ENCODE assay signal across 17 cellular contexts in the genomic region with DNA sequence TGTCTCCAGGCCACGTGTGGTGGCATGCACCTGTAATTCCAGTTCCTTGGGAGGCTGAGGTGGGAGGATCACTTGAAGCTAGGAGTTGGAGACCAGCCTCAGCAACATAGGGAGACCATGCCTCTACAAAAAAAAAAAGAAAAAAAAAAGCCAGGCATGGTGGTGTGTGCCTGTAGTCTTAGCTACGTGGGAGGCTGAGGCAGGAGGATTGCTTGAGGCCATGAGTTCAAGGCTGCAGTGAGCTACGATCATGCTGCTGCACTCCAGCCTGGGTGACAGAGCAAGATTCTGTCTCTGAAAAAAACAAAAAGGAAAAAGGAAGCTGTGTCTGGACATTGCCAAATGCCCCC.
DNase-seq lines count a peak whose midpoint lies in the region; TF ChIP-seq lines count a peak whose summit lies in the region.
"Had no signal": no experiment of that assay in that cellular context is flagged by ENCODE, and none has a peak within 500 bp of the region (broad histone marks: within the 10 kb centered on the region; RNA-seq: fewer than 3 reads in every experiment).

No MANE protein-coding gene starts in this region.

- H3K27ac ChIP-seq in RWPE1 (peak overlapping the region; percentile 44), liver (ENCODE audit: low read depth in 1 of 2, low read length in 2 of 2) (peak overlapping the region; percentile 83 to 86)
- H3K27ac ChIP-seq: C4-2B had no signal

- H3K4me3 ChIP-seq in liver (ENCODE audit: low read depth in 1 of 3, low read length in 3 of 3), result no peak overlapping the region

- TF ChIP-seq CTCF in RWPE1 (conservative IDR thresholded peaks at IDR 0.05; ENCODE audit: low read depth) (no peak), liver (IDR thresholded peaks at IDR 0.05; ENCODE audit: low read depth, low read length, missing input control) (no peak), GM13977 (IDR thresholded peaks at IDR 0.05; ENCODE audit: extremely low read depth, insufficient read depth, missing control alignments) (no peak)

- POLR2A ChIA-PET in RWPE1 (lab: Yijun Ruan, JAX; ENCODE audit: low non-redundant PET), result interaction anchor here (0.6 kb wide), 1 partner anchor 100 kb away, joined by 4 read pairs; no protein-coding TSS in a partner anchor

- TF ChIP-seq RAD21 in liver (IDR thresholded peaks at IDR 0.05), result no peak

- H3K9ac ChIP-seq in liver (ENCODE audit: low read depth in 1 of 2, low read length in 2 of 2), result no peak overlapping the region
- H3K9ac ChIP-seq: SK-N-SH had no signal

- H3K9me3 ChIP-seq in liver (ENCODE audit: control insufficient read depth in 4 of 4, low read length in 3 of 4), result no peaks in the 10 kb centered on the region
- H3K9me3 ChIP-seq: SK-N-SH had no signal

- in situ Hi-C loops in GM13977 (cut with MboI; ENCODE audit: low pct_unique_long_range_greater_than_20kb, low sequenced_read_pairs, unreplicated experiment), result no loop called here

- H3K27me3 ChIP-seq in liver (ENCODE audit: control insufficient read depth in 4 of 4, insufficient read depth in 4 of 4, low read length in 3 of 4), result no peaks in the 10 kb centered on the region

- H3K4me1 ChIP-seq in liver (ENCODE audit: control insufficient read depth in 4 of 4, insufficient read depth in 4 of 4, low read length in 3 of 4), result peaks cover 37 to 85% (median 72%) of the 10 kb centered on the region in 4 donors

- H3K36me3 ChIP-seq in liver (ENCODE audit: control insufficient read depth in 4 of 4, insufficient read depth in 3 of 4, low read depth in 1 of 4, low read length in 3 of 4), result no peaks in the 10 kb centered on the region

- CTCF ChIA-PET in RWPE1 (lab: Yijun Ruan, JAX), result no interaction called here

- DNase-seq in NOMO-1 treated with DMSO at 0.1 percent for 48 hours (lab: John Stamatoyannopoulos, UW; ENCODE audit: unreplicated experiment) (peak; percentile 8), NOMO-1 treated with dmso at 0.1 percent for 144 hours (lab: John Stamatoyannopoulos, UW; ENCODE audit: unreplicated experiment) (no peak), RWPE1 (ENCODE audit: low spot score) (no peak), SK-N-DZ (ENCODE audit: low spot score) (no peak), NCI-H1694 (lab: John Stamatoyannopoulos, UW) (no peak), GM13977 (ENCODE audit: low spot score) (no peak)
- DNase-seq: 8988T, DMS79, KBM-7, MM.1S, NCI-H1105 treated with DMSO at 0.1 percent for 48 hours, NCI-H2081 treated with DMSO at 0.1 percent for 48 hours, NCI-H446, SHP77, SK-N-SH had no signal

- 71% methylated on average over 3 of the region's 3 CpGs for WGBS in liver

TF ChIP-seq in liver, 16 proteins besides CTCF, POLR2A, EP300 and RAD21:
- TF ChIP-seq TAF1 (conservative IDR thresholded peaks at IDR 0.05) (no peak), MAX (IDR thresholded peaks at IDR 0.05) (no peak), FOXA1 (IDR thresholded peaks at IDR 0.05) (no peak), JUND (IDR thresholded peaks at IDR 0.05) (no peak), YY1 (IDR thresholded peaks at IDR 0.05) (no peak), HNF4G (IDR thresholded peaks at IDR 0.05) (no peak), HNF4A (conservative IDR thresholded peaks at IDR 0.05) (no peak), GABPA (IDR thresholded peaks at IDR 0.05 in 1 of 2, conservative IDR thresholded peaks at IDR 0.05 in 1 of 2) (no peak), NR2F2 (IDR thresholded peaks at IDR 0.05) (no peak), SP1 (IDR thresholded peaks at IDR 0.05) (no peak), FOXA2 (IDR thresholded peaks at IDR 0.05) (no peak), EGR1 (IDR thresholded peaks at IDR 0.05; ENCODE audit: low read depth in 2 of 2) (no peak), RXRA (IDR thresholded peaks at IDR 0.05) (no peak)
- TF ChIP-seq, protein P1, sequence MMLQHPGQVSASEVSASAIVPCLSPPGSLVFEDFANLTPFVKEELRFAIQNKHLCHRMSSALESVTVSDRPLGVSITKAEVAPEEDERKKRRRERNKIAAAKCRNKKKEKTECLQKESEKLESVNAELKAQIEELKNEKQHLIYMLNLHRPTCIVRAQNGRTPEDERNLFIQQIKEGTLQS (IDR thresholded peaks at IDR 0.05), result no peak
- TF ChIP-seq, protein P2, sequence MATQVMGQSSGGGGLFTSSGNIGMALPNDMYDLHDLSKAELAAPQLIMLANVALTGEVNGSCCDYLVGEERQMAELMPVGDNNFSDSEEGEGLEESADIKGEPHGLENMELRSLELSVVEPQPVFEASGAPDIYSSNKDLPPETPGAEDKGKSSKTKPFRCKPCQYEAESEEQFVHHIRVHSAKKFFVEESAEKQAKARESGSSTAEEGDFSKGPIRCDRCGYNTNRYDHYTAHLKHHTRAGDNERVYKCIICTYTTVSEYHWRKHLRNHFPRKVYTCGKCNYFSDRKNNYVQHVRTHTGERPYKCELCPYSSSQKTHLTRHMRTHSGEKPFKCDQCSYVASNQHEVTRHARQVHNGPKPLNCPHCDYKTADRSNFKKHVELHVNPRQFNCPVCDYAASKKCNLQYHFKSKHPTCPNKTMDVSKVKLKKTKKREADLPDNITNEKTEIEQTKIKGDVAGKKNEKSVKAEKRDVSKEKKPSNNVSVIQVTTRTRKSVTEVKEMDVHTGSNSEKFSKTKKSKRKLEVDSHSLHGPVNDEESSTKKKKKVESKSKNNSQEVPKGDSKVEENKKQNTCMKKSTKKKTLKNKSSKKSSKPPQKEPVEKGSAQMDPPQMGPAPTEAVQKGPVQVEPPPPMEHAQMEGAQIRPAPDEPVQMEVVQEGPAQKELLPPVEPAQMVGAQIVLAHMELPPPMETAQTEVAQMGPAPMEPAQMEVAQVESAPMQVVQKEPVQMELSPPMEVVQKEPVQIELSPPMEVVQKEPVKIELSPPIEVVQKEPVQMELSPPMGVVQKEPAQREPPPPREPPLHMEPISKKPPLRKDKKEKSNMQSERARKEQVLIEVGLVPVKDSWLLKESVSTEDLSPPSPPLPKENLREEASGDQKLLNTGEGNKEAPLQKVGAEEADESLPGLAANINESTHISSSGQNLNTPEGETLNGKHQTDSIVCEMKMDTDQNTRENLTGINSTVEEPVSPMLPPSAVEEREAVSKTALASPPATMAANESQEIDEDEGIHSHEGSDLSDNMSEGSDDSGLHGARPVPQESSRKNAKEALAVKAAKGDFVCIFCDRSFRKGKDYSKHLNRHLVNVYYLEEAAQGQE (IDR thresholded peaks at IDR 0.05), result no peak
- TF ChIP-seq, protein P3, sequence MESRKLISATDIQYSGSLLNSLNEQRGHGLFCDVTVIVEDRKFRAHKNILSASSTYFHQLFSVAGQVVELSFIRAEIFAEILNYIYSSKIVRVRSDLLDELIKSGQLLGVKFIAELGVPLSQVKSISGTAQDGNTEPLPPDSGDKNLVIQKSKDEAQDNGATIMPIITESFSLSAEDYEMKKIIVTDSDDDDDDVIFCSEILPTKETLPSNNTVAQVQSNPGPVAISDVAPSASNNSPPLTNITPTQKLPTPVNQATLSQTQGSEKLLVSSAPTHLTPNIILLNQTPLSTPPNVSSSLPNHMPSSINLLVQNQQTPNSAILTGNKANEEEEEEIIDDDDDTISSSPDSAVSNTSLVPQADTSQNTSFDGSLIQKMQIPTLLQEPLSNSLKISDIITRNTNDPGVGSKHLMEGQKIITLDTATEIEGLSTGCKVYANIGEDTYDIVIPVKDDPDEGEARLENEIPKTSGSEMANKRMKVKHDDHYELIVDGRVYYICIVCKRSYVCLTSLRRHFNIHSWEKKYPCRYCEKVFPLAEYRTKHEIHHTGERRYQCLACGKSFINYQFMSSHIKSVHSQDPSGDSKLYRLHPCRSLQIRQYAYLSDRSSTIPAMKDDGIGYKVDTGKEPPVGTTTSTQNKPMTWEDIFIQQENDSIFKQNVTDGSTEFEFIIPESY (IDR thresholded peaks at IDR 0.05), result no peak
